ENCODE assay signal across 1 cellular context in the genomic region with DNA sequence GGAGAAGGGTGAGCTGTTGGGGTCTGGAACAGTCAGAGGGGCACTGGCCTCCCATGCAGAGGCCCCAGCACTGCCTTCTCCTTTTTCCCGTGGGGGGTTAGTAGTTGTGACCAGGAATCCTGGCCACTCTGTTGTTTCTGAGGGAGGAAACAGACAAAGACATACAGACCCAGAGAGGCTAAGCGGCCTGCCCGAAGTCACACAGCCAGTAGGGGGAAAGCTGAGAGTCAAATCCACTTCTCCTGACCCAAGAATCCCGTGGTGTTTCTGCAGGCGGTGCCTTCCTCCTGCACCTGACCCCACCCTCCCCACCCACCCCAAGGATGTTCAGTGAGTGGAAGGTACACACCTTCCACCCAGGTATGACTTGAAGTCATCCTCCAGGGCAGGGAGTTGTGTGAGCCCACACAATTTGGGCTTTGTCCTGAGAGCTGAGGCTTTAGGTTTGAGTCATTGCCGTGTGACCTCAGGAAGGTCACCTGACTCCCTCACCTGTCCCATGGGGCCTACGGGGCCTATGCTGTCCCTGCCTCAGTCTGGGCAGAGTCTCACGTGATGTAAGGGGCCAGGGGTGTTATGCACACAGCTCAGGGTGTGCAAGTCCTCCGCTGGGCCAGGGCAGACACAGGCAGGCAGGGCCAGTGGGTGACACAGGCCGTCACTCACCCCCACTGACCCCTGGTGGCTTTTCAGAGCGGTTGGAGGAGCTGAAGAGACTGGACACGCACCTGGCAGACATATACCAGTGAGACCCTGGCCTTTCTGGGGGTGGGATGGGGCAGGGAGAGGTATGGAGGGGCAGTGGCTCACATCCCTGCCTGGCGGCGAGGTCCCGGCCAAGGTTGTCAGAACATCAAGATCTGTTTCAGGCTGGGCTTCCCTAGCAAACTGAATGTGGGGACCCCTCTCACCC.
TF ChIP-seq lines count a peak whose summit lies in the region.

No MANE protein-coding gene starts in this region.

TF ChIP-seq in HepG2, 621 proteins besides CTCF, POLR2A, EP300 and RAD21 (continued from another document and continues in another):
- TF ChIP-seq, protein P1, sequence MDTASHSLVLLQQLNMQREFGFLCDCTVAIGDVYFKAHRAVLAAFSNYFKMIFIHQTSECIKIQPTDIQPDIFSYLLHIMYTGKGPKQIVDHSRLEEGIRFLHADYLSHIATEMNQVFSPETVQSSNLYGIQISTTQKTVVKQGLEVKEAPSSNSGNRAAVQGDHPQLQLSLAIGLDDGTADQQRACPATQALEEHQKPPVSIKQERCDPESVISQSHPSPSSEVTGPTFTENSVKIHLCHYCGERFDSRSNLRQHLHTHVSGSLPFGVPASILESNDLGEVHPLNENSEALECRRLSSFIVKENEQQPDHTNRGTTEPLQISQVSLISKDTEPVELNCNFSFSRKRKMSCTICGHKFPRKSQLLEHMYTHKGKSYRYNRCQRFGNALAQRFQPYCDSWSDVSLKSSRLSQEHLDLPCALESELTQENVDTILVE (CRISPR knock-in tag; IDR thresholded peaks at IDR 0.05) = no peak
- TF ChIP-seq, protein P2, sequence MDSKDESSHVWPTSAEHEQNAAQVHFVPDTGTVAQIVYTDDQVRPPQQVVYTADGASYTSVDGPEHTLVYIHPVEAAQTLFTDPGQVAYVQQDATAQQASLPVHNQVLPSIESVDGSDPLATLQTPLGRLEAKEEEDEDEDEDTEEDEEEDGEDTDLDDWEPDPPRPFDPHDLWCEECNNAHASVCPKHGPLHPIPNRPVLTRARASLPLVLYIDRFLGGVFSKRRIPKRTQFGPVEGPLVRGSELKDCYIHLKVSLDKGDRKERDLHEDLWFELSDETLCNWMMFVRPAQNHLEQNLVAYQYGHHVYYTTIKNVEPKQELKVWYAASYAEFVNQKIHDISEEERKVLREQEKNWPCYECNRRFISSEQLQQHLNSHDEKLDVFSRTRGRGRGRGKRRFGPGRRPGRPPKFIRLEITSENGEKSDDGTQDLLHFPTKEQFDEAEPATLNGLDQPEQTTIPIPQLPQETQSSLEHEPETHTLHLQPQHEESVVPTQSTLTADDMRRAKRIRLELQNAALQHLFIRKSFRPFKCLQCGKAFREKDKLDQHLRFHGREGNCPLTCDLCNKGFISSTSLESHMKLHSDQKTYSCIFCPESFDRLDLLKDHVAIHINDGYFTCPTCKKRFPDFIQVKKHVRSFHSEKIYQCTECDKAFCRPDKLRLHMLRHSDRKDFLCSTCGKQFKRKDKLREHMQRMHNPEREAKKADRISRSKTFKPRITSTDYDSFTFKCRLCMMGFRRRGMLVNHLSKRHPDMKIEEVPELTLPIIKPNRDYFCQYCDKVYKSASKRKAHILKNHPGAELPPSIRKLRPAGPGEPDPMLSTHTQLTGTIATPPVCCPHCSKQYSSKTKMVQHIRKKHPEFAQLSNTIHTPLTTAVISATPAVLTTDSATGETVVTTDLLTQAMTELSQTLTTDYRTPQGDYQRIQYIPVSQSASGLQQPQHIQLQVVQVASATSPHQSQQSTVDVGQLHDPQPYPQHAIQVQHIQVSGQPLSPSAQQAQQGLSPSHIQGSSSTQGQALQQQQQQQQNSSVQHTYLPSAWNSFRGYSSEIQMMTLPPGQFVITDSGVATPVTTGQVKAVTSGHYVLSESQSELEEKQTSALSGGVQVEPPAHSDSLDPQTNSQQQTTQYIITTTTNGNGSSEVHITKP (CRISPR knock-in tag; IDR thresholded peaks at IDR 0.05; ENCODE audit: low read depth) = no peak
- TF ChIP-seq, protein P3, sequence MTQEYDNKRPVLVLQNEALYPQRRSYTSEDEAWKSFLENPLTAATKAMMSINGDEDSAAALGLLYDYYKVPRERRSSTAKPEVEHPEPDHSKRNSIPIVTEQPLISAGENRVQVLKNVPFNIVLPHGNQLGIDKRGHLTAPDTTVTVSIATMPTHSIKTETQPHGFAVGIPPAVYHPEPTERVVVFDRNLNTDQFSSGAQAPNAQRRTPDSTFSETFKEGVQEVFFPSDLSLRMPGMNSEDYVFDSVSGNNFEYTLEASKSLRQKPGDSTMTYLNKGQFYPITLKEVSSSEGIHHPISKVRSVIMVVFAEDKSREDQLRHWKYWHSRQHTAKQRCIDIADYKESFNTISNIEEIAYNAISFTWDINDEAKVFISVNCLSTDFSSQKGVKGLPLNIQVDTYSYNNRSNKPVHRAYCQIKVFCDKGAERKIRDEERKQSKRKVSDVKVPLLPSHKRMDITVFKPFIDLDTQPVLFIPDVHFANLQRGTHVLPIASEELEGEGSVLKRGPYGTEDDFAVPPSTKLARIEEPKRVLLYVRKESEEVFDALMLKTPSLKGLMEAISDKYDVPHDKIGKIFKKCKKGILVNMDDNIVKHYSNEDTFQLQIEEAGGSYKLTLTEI (CRISPR knock-in tag; conservative IDR thresholded peaks at IDR 0.05) = no peak
- TF ChIP-seq BCL6 (CRISPR knock-in tag; IDR thresholded peaks at IDR 0.05) = peak; percentile 31; the same call in 1 of the 2 replicates
- no peak for TF ChIP-seq SP2 (CRISPR knock-in tag; IDR thresholded peaks at IDR 0.05)
- no peak for TF ChIP-seq RFXAP (CRISPR knock-in tag; IDR thresholded peaks at IDR 0.05; ENCODE audit: borderline replicate concordance)
- TF ChIP-seq, protein P4, sequence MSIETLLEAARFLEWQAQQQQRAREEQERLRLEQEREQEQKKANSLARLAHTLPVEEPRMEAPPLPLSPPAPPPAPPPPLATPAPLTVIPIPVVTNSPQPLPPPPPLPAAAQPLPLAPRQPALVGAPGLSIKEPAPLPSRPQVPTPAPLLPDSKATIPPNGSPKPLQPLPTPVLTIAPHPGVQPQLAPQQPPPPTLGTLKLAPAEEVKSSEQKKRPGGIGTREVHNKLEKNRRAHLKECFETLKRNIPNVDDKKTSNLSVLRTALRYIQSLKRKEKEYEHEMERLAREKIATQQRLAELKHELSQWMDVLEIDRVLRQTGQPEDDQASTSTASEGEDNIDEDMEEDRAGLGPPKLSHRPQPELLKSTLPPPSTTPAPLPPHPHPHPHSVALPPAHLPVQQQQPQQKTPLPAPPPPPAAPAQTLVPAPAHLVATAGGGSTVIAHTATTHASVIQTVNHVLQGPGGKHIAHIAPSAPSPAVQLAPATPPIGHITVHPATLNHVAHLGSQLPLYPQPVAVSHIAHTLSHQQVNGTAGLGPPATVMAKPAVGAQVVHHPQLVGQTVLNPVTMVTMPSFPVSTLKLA (IDR thresholded peaks at IDR 0.05) = no peak; the same call in 1 of the 2 replicates
- TF ChIP-seq, protein P5, sequence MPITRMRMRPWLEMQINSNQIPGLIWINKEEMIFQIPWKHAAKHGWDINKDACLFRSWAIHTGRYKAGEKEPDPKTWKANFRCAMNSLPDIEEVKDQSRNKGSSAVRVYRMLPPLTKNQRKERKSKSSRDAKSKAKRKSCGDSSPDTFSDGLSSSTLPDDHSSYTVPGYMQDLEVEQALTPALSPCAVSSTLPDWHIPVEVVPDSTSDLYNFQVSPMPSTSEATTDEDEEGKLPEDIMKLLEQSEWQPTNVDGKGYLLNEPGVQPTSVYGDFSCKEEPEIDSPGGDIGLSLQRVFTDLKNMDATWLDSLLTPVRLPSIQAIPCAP (CRISPR knock-in tag; IDR thresholded peaks at IDR 0.05; ENCODE audit: low read depth) = no peak
- TF ChIP-seq, protein P6, sequence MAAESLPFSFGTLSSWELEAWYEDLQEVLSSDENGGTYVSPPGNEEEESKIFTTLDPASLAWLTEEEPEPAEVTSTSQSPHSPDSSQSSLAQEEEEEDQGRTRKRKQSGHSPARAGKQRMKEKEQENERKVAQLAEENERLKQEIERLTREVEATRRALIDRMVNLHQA (CRISPR knock-in tag; IDR thresholded peaks at IDR 0.05) = no peak
- TF ChIP-seq ATAD3A (CRISPR knock-in tag; IDR thresholded peaks at IDR 0.05) = no peak
- no peak for TF ChIP-seq ZNF101 (CRISPR knock-in tag; IDR thresholded peaks at IDR 0.05; ENCODE audit: borderline replicate concordance, low read depth)
- TF ChIP-seq ZNF30 (CRISPR knock-in tag; IDR thresholded peaks at IDR 0.05) = no peak
- no peak for TF ChIP-seq ZNF772 (CRISPR knock-in tag; IDR thresholded peaks at IDR 0.05)
- TF ChIP-seq ZNF296 (CRISPR knock-in tag; conservative IDR thresholded peaks at IDR 0.05) = no peak
- TF ChIP-seq ZNF768 (CRISPR knock-in tag; IDR thresholded peaks at IDR 0.05) = peak; percentile 99
- TF ChIP-seq KDM5B (CRISPR knock-in tag; IDR thresholded peaks at IDR 0.05; ENCODE audit: borderline replicate concordance) = no peak
- no peak for TF ChIP-seq ZNF264 (CRISPR knock-in tag; IDR thresholded peaks at IDR 0.05)
- no peak for TF ChIP-seq ZNF230 (CRISPR knock-in tag; IDR thresholded peaks at IDR 0.05)
- TF ChIP-seq ETV5 (CRISPR knock-in tag; IDR thresholded peaks at IDR 0.05; ENCODE audit: borderline replicate concordance) = 0 out of 2 replicates have a peak, but pooled peaks have one; percentile 31
- TF ChIP-seq, protein P7, sequence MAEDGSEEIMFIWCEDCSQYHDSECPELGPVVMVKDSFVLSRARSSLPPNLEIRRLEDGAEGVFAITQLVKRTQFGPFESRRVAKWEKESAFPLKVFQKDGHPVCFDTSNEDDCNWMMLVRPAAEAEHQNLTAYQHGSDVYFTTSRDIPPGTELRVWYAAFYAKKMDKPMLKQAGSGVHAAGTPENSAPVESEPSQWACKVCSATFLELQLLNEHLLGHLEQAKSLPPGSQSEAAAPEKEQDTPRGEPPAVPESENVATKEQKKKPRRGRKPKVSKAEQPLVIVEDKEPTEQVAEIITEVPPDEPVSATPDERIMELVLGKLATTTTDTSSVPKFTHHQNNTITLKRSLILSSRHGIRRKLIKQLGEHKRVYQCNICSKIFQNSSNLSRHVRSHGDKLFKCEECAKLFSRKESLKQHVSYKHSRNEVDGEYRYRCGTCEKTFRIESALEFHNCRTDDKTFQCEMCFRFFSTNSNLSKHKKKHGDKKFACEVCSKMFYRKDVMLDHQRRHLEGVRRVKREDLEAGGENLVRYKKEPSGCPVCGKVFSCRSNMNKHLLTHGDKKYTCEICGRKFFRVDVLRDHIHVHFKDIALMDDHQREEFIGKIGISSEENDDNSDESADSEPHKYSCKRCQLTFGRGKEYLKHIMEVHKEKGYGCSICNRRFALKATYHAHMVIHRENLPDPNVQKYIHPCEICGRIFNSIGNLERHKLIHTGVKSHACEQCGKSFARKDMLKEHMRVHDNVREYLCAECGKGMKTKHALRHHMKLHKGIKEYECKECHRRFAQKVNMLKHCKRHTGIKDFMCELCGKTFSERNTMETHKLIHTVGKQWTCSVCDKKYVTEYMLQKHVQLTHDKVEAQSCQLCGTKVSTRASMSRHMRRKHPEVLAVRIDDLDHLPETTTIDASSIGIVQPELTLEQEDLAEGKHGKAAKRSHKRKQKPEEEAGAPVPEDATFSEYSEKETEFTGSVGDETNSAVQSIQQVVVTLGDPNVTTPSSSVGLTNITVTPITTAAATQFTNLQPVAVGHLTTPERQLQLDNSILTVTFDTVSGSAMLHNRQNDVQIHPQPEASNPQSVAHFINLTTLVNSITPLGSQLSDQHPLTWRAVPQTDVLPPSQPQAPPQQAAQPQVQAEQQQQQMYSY (CRISPR knock-in tag; IDR thresholded peaks at IDR 0.05) = no peak
- no peak for TF ChIP-seq CCDC6 (CRISPR knock-in tag; IDR thresholded peaks at IDR 0.05)
- TF ChIP-seq PRMT3 (CRISPR knock-in tag; IDR thresholded peaks at IDR 0.05; ENCODE audit: borderline replicate concordance, low read depth) = no peak
- no peak for TF ChIP-seq RBM22 (optimal IDR thresholded peaks at IDR 0.05; ENCODE audit: low read length)
- no peak for TF ChIP-seq ZNF781 (CRISPR knock-in tag; IDR thresholded peaks at IDR 0.05; ENCODE audit: borderline replicate concordance, not compliant biosample characterization)
- TF ChIP-seq ATRX (CRISPR knock-in tag; IDR thresholded peaks at IDR 0.05; ENCODE audit: borderline replicate concordance) = no peak
- TF ChIP-seq, protein P8, sequence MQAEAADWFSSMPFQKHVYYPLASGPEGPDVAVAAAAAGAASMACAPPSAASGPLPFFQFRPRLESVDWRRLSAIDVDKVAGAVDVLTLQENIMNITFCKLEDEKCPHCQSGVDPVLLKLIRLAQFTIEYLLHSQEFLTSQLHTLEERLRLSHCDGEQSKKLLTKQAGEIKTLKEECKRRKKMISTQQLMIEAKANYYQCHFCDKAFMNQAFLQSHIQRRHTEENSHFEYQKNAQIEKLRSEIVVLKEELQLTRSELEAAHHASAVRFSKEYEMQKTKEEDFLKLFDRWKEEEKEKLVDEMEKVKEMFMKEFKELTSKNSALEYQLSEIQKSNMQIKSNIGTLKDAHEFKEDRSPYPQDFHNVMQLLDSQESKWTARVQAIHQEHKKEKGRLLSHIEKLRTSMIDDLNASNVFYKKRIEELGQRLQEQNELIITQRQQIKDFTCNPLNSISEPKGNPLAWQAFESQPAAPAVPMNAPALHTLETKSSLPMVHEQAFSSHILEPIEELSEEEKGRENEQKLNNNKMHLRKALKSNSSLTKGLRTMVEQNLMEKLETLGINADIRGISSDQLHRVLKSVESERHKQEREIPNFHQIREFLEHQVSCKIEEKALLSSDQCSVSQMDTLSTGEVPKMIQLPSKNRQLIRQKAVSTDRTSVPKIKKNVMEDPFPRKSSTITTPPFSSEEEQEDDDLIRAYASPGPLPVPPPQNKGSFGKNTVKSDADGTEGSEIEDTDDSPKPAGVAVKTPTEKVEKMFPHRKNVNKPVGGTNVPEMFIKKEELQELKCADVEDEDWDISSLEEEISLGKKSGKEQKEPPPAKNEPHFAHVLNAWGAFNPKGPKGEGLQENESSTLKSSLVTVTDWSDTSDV (CRISPR knock-in tag; IDR thresholded peaks at IDR 0.05) = no peak
- TF ChIP-seq, protein P9, sequence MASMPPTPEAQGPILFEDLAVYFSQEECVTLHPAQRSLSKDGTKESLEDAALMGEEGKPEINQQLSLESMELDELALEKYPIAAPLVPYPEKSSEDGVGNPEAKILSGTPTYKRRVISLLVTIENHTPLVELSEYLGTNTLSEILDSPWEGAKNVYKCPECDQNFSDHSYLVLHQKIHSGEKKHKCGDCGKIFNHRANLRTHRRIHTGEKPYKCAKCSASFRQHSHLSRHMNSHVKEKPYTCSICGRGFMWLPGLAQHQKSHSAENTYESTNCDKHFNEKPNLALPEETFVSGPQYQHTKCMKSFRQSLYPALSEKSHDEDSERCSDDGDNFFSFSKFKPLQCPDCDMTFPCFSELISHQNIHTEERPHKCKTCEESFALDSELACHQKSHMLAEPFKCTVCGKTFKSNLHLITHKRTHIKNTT (CRISPR knock-in tag; IDR thresholded peaks at IDR 0.05) = no peak
- TF ChIP-seq DR1 (CRISPR knock-in tag; IDR thresholded peaks at IDR 0.05) = no peak
- TF ChIP-seq ZSCAN12 (CRISPR knock-in tag; IDR thresholded peaks at IDR 0.05) = no peak
- TF ChIP-seq SRSF9 (IDR thresholded peaks at IDR 0.05; ENCODE audit: borderline replicate concordance, insufficient read depth, low read depth, low read length, poor library complexity, severe bottlenecking) = no peak
- no peak for TF ChIP-seq XBP1 (CRISPR knock-in tag; IDR thresholded peaks at IDR 0.05)
- TF ChIP-seq ZNF879 (CRISPR knock-in tag; IDR thresholded peaks at IDR 0.05) = no peak
- no peak for TF ChIP-seq CAMTA2 (CRISPR knock-in tag; IDR thresholded peaks at IDR 0.05; ENCODE audit: borderline replicate concordance)
- TF ChIP-seq JUN (CRISPR knock-in tag; IDR thresholded peaks at IDR 0.05) = peak; percentile 9; the same call in 1 of the 2 replicates
